ENCODE assay signal across 34 cellular contexts in the genomic region with DNA sequence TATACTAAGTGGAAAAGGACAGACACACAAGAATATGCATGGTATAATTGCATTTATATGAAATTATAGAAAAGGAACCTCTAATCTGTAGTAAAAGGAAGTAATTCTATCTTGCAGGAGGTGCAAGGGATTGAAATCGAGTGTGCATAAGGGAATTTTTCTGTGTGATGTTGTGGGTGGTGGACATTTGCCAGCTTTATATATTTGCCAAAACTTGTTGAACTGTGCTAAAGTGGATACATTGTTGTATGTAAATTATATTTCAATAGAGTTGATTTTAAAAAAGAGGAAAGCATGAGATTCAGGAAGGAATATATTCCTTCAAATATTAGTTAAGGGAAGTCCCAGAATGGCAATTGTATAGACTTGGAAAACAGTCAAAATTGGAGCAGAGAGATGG.
"Had no signal": no experiment of that assay in that cellular context is flagged by ENCODE, and none has a peak within 500 bp of the region (broad histone marks: within the 10 kb centered on the region; RNA-seq: fewer than 3 reads in every experiment).

No MANE protein-coding gene starts in this region.

- H3K4me3 ChIP-seq: cardiac muscle cell, K562, PC-9 had no signal

- DNase-seq: activated CD4-positive, alpha-beta T cell treated with anti-CD3 and anti-CD28 coated beads for 1 hour; activated CD4-positive, alpha-beta T cell treated with anti-CD3 and anti-CD28 coated beads for 48 hours; activated CD4-positive, CD25-positive, alpha-beta regulatory T cell; activated CD8-positive, alpha-beta T cell treated with anti-CD3 and anti-CD28 coated beads for 36 hours; activated effector memory CD4-positive, alpha-beta T cell treated with anti-CD3 and anti-CD28 coated beads, Interleukin-2, amount 50 U/mL, for 16 hours; activated naive CD4-positive, alpha-beta T cell; activated naive CD4-positive, alpha-beta T cell treated with anti-CD3 and anti-CD28 coated beads, Interleukin-2, amount 50 U/mL, for 16 hours; activated naive CD8-positive, alpha-beta T cell treated with anti-CD3 and anti-CD28 coated beads for 36 hours; activated T-cell treated with anti-CD3 and anti-CD28 coated beads, Interleukin-2, amount 50 U/mL, for 1 hour; activated T-cell treated with anti-CD3 and anti-CD28 coated beads, Interleukin-2, amount 50 U/mL, for 72 hours; amniotic stem cell; aorta; NCI-H1092 treated with DMSO at 0.1 percent for 48 hours; NCI-H1417; NCI-H146; NCI-H187; NCI-H2029 treated with DMSO at 0.1 percent for 48 hours; NCI-H2107; NCI-H2171; NCI-H510A; NCI-H526; NCI-H748 treated with DMSO at 0.1 percent for 48 hours; NK-92 treated with Interleukin-12 subunit alpha and Interleukin-12 subunit beta, amount 100 ng/mL, for 24 hours; PC-9; Right ventricle myocardium superior; SW 1271; T-helper 1 cell; T-helper 2 cell; T-helper 9 cell; WERI-Rb-1 had no signal

- H3K36me3 ChIP-seq: cardiac muscle cell, WERI-Rb-1 had no signal

- FAIRE-seq: K562, RCC 7860 had no signal

- ATAC-seq: activated CD8-positive, alpha-beta T cell treated with anti-CD3 and anti-CD28 coated beads for 36 hours; activated T-cell treated with anti-CD3 and anti-CD28 coated beads, Interleukin-2, amount 50 U/mL, for 72 hours; activated T-helper 17 cell treated with anti-CD3 and anti-CD28 coated beads, Interleukin-2, amount 50 U/mL, for 72 hours; K562 had no signal
